ENCODE assay signal across 15 cellular contexts in genomic region chr18:62954341-62954740, GRCh38.
DNase-seq lines count a peak whose midpoint lies in the region; ATAC-seq, FAIRE-seq and TF ChIP-seq lines count a peak whose summit lies in the region.
"Had no signal": no experiment of that assay in that cellular context is flagged by ENCODE, and none has a peak within 500 bp of the region (broad histone marks: within the 10 kb centered on the region; RNA-seq: fewer than 3 reads in every experiment).

No MANE protein-coding gene starts in this region.

- no peak overlapping the region for H3K4me3 Mint-ChIP-seq in effector memory CD8-positive, alpha-beta T cell

- H3K27ac ChIP-seq in HepG2 (ENCODE audit: extremely low read length, insufficient read depth, low read length) (no peak overlapping the region), right lobe of liver (no peak overlapping the region), upper lobe of right lung (no peak overlapping the region)
- H3K27ac ChIP-seq: SJSA1 had no signal

- TF ChIP-seq CTCF in HepG2 (CRISPR knock-in tag; IDR thresholded peaks at IDR 0.05) (no peak), right lobe of liver (IDR thresholded peaks at IDR 0.05) (no peak), upper lobe of right lung (IDR thresholded peaks at IDR 0.05) (no peak)

- H3K36me3 ChIP-seq in HepG2 (replicated peaks in 1 of 2; ENCODE audit: control insufficient read depth in 1 of 2, insufficient read depth in 2 of 2, low read length in 2 of 2), result peaks cover 8 to 33% of the 10 kb centered on the region in 2 experiments
- peaks cover 0 to 4% (median 0%) of the 10 kb centered on the region in 4 donors for H3K36me3 ChIP-seq in right lobe of liver
- H3K36me3 ChIP-seq in upper lobe of right lung, result no peaks in the 10 kb centered on the region

- H3K79me2 ChIP-seq in HepG2 (ENCODE audit: insufficient read depth, low read length), result no peaks in the 10 kb centered on the region

- peak; percentile 8 for DNase-seq in HepG2 (ENCODE audit: low spot score)
- DNase-seq in right lobe of liver, result no peak
- peak; percentile 23 for DNase-seq in NCI-H345 treated with DMSO at 0.1 percent for 48 hours (lab: John Stamatoyannopoulos, UW; ENCODE audit: unreplicated experiment)
- no peak for DNase-seq in effector memory CD8-positive, alpha-beta T cell
- DNase-seq in upper lobe of right lung, result no peak
- no peak for DNase-seq in amygdala (lab: John Stamatoyannopoulos, UW)
- DNase-seq in epidermal melanocyte (ENCODE audit: insufficient read length, low spot score), result no peak
- DNase-seq in SK-N-DZ (ENCODE audit: low spot score), result no peak
- DNase-seq: activated naive CD4-positive, alpha-beta T cell; central memory CD4-positive, alpha-beta T cell; erythroblast; heart left ventricle; kidney glomerular epithelial cell; stimulated activated CD4-positive, alpha-beta T cell treated with anti-CD3 and anti-CD28 coated beads, Interleukin-1b, Interleukin-23, amount 100 ng/mL, for 48 hours had no signal

- peaks cover 6% of the 10 kb centered on the region in 2 donors for H3K4me1 Mint-ChIP-seq in effector memory CD8-positive, alpha-beta T cell (ENCODE audit: low read depth in 2 of 2)

- H3K9me3 ChIP-seq in HepG2 (ENCODE audit: low read length) (no peaks in the 10 kb centered on the region), right lobe of liver (no peaks in the 10 kb centered on the region), upper lobe of right lung (no peaks in the 10 kb centered on the region)
- H3K9me3 ChIP-seq: heart left ventricle, SJSA1 had no signal

- TF ChIP-seq EP300 in HepG2 (IDR thresholded peaks at IDR 0.05; ENCODE audit: low read depth in 2 of 2, low read length in 2 of 2) (no peak), HepG2 (CRISPR knock-in tag; IDR thresholded peaks at IDR 0.05; ENCODE audit: borderline replicate concordance) (no peak)

- TF ChIP-seq RAD21 in HepG2 (CRISPR knock-in tag; IDR thresholded peaks at IDR 0.05), result no peak

- POLR2A ChIA-PET in HepG2 (lab: Yijun Ruan, JAX), result no interaction called here

- no peak overlapping the region for H2AFZ ChIP-seq in HepG2 (ENCODE audit: low read length)

- H3K27ac Mint-ChIP-seq in effector memory CD8-positive, alpha-beta T cell, result peak overlapping the region in 1 of 2 donors; percentile 7

- no peaks in the 10 kb centered on the region for H3K36me3 Mint-ChIP-seq in effector memory CD8-positive, alpha-beta T cell (ENCODE audit: insufficient read depth)

- H3K4me3 ChIP-seq in HepG2 (replicated peaks in 1 of 3; ENCODE audit: insufficient read depth in 1 of 3, low read depth in 2 of 3, low read length in 3 of 3) (no peak overlapping the region), right lobe of liver (no peak overlapping the region), upper lobe of right lung (no peak overlapping the region)
- H3K4me3 ChIP-seq: heart left ventricle, SJSA1 had no signal

- H3K27me3 Mint-ChIP-seq in effector memory CD8-positive, alpha-beta T cell, result no peaks in the 10 kb centered on the region

- ATAC-seq in HepG2 (no peak), right lobe of liver (no peak), upper lobe of right lung (peak; percentile 59)
- peak; percentile 56 for ATAC-seq in effector memory CD8-positive, alpha-beta T cell (replicated peaks)
- ATAC-seq: heart left ventricle had no signal

- in situ Hi-C loops in HepG2 (cut with HindIII; ENCODE audit: extremely low pct_ligation_motif_present, low pct_unique_long_range_greater_than_20kb), result loop anchor here (10.0 kb wide), 1 partner anchor 240 kb away; the partner anchor contains the start of gene PHLPP1

- H3K9ac ChIP-seq in HepG2 (ENCODE audit: insufficient read depth, low read depth, low read length), result no peak overlapping the region

- 90% methylated on average over 2 of the region's 2 CpGs for WGBS in HepG2 (ENCODE audit: low lambda C conversion rate)
- 46% methylated on average over 2 of the region's 2 CpGs for WGBS in right lobe of liver (ENCODE audit: insufficient coverage, low coverage, low lambda C conversion rate, missing lambda C conversion rate)

- H4K20me1 ChIP-seq in HepG2 (ENCODE audit: insufficient read depth, low read length), result no peaks in the 10 kb centered on the region

- TF ChIP-seq POLR2A in HepG2 (IDR thresholded peaks at IDR 0.05; ENCODE audit: insufficient read depth in 1 of 2, low read depth in 2 of 2, low read length in 2 of 2) (no peak), right lobe of liver (IDR thresholded peaks at IDR 0.05) (no peak)

- no peaks in the 10 kb centered on the region for H3K4me1 ChIP-seq in HepG2 (ENCODE audit: insufficient read depth, low read length)
- H3K4me1 ChIP-seq in right lobe of liver, result no peaks in the 10 kb centered on the region
- peaks cover 13% of the 10 kb centered on the region for H3K4me1 ChIP-seq in upper lobe of right lung

- H3K4me2 ChIP-seq in HepG2 (ENCODE audit: low read depth, low read length), result no peak overlapping the region

- FAIRE-seq in HepG2 (lab: Jason Lieb, UNC), result no peak

- no peaks in the 10 kb centered on the region for H3K27me3 ChIP-seq in HepG2 (ENCODE audit: control insufficient read depth in 1 of 2, insufficient read depth in 2 of 2, low read length in 2 of 2)
- H3K27me3 ChIP-seq in right lobe of liver, result no peaks in the 10 kb centered on the region
- no peaks in the 10 kb centered on the region for H3K27me3 ChIP-seq in upper lobe of right lung
- H3K27me3 ChIP-seq: heart left ventricle, SJSA1 had no signal

- BruUV-seq in HepG2 (replicated peaks; lab: Mats Ljungman, UMichigan), result no TSS peak

- intact Hi-C loops in HepG2 (cut with micrococcal nuclease; ENCODE audit: unreplicated experiment), result no loop called here
- intact Hi-C loops in right lobe of liver (cut with DNase I), result no loop called here
- intact Hi-C loops in upper lobe of right lung (cut with DNase I), result no loop called here

- no peaks in the 10 kb centered on the region for H3K9me3 Mint-ChIP-seq in effector memory CD8-positive, alpha-beta T cell

- CTCF ChIA-PET in HepG2 (lab: Yijun Ruan, JAX; ENCODE audit: low intra/inter-chr PET ratio, low total read pairs), result no interaction called here

TF ChIP-seq in HepG2, 621 proteins besides CTCF, POLR2A, EP300 and RAD21:
- no peak for TF ChIP-seq ZNF121 (CRISPR knock-in tag; IDR thresholded peaks at IDR 0.05)
- TF ChIP-seq LBX2 (CRISPR knock-in tag; IDR thresholded peaks at IDR 0.05; ENCODE audit: borderline replicate concordance), result no peak

Comparison
In these comparisons a context has a peak if more than half of its experiments do, and no peak if none do; other contexts are left out.
1. DNase-seq: peak in HepG2 (single experiment) and NCI-H345 treated with DMSO at 0.1 percent for 48 hours (single experiment); none in right lobe of liver (0 of 3), effector memory CD8-positive, alpha-beta T cell (0 of 3), upper lobe of right lung (single experiment), amygdala (0 of 56), epidermal melanocyte (single experiment) and SK-N-DZ (single experiment).
2. ATAC-seq: peak in effector memory CD8-positive, alpha-beta T cell (single experiment) and upper lobe of right lung (single experiment); none in HepG2 (single experiment) and right lobe of liver (0 of 4).